In genomic region chr14:44961730-44962572, GRCh38 we compare ENCODE assay signal across 1 cellular context.
TF ChIP-seq lines count a peak whose summit lies in the region.

A gene with protein sequence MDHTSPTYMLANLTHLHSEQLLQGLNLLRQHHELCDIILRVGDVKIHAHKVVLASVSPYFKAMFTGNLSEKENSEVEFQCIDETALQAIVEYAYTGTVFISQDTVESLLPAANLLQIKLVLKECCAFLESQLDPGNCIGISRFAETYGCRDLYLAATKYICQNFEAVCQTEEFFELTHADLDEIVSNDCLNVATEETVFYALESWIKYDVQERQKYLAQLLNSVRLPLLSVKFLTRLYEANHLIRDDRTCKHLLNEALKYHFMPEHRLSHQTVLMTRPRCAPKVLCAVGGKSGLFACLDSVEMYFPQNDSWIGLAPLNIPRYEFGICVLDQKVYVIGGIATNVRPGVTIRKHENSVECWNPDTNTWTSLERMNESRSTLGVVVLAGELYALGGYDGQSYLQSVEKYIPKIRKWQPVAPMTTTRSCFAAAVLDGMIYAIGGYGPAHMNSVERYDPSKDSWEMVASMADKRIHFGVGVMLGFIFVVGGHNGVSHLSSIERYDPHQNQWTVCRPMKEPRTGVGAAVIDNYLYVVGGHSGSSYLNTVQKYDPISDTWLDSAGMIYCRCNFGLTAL (minus strand): TSS chr14:44961947. CDS start chr14:44945928, 16,019 bp downstream.
Gene TOGARAM1 (plus strand): TSS chr14:44962190. CDS start chr14:44962422, 232 bp downstream.

TF ChIP-seq in HepG2, 621 proteins besides CTCF, POLR2A, EP300 and RAD21 (continued from another document and continues in another):
- TF ChIP-seq POGK (CRISPR knock-in tag; conservative IDR thresholded peaks at IDR 0.05) (peak; percentile 77), ZNF816 (CRISPR knock-in tag; IDR thresholded peaks at IDR 0.05; ENCODE audit: borderline replicate concordance) (peak; percentile 77; the same call in 1 of the 2 replicates), SRY (CRISPR knock-in tag; IDR thresholded peaks at IDR 0.05) (peak; percentile 81), ZUFSP (CRISPR knock-in tag; IDR thresholded peaks at IDR 0.05; ENCODE audit: borderline replicate concordance) (no peak), ZNF329 (CRISPR knock-in tag; IDR thresholded peaks at IDR 0.05; ENCODE audit: low read depth) (peak; percentile 21; the same call in 1 of the 2 replicates), ZNF572 (CRISPR knock-in tag; IDR thresholded peaks at IDR 0.05) (no peak), ZNF713 (CRISPR knock-in tag; IDR thresholded peaks at IDR 0.05) (peak; percentile 74; the same call in 1 of the 2 replicates), PHF8 (CRISPR knock-in tag; IDR thresholded peaks at IDR 0.05) (peak; percentile 78), SMC3 (IDR thresholded peaks at IDR 0.05; ENCODE audit: low read length) (no peak), ZFY (CRISPR knock-in tag; IDR thresholded peaks at IDR 0.05) (peak; percentile 94), HNF4G (IDR thresholded peaks at IDR 0.05; ENCODE audit: borderline replicate concordance, low read depth, low read length) (peak; percentile 74; the same call in 1 of the 2 replicates), HNF4G (CRISPR knock-in tag; IDR thresholded peaks at IDR 0.05; ENCODE audit: borderline replicate concordance, low read depth) (peak; percentile 61; the same call in 1 of the 2 replicates), ZNF350 (CRISPR knock-in tag; IDR thresholded peaks at IDR 0.05; ENCODE audit: borderline replicate concordance, low read depth) (no peak; the same call in 1 of the 2 replicates), KMT2B (CRISPR knock-in tag; IDR thresholded peaks at IDR 0.05) (peak; percentile 93), REL (CRISPR knock-in tag; conservative IDR thresholded peaks at IDR 0.05) (no peak), HNF1A (IDR thresholded peaks at IDR 0.05; ENCODE audit: low read depth) (no peak), HNF1A (CRISPR knock-in tag; IDR thresholded peaks at IDR 0.05; ENCODE audit: borderline replicate concordance) (0 out of 2 replicates have a peak, but pooled peaks have one; percentile 45), TERF1 (CRISPR knock-in tag; IDR thresholded peaks at IDR 0.05) (no peak), NCOA2 (CRISPR knock-in tag; IDR thresholded peaks at IDR 0.05) (no peak), NR2F1 (CRISPR knock-in tag; IDR thresholded peaks at IDR 0.05) (peak; percentile 63 to 82), ZNF224 (CRISPR knock-in tag; IDR thresholded peaks at IDR 0.05) (0 out of 2 replicates have a peak, but pooled peaks have one; percentile 57), CREB1 (IDR thresholded peaks at IDR 0.05) (peak; percentile 91), CREB1 (CRISPR knock-in tag; IDR thresholded peaks at IDR 0.05) (peak; percentile 97), TFE3 (CRISPR knock-in tag; IDR thresholded peaks at IDR 0.05) (peak; percentile 89)
- TF ChIP-seq, protein P1, sequence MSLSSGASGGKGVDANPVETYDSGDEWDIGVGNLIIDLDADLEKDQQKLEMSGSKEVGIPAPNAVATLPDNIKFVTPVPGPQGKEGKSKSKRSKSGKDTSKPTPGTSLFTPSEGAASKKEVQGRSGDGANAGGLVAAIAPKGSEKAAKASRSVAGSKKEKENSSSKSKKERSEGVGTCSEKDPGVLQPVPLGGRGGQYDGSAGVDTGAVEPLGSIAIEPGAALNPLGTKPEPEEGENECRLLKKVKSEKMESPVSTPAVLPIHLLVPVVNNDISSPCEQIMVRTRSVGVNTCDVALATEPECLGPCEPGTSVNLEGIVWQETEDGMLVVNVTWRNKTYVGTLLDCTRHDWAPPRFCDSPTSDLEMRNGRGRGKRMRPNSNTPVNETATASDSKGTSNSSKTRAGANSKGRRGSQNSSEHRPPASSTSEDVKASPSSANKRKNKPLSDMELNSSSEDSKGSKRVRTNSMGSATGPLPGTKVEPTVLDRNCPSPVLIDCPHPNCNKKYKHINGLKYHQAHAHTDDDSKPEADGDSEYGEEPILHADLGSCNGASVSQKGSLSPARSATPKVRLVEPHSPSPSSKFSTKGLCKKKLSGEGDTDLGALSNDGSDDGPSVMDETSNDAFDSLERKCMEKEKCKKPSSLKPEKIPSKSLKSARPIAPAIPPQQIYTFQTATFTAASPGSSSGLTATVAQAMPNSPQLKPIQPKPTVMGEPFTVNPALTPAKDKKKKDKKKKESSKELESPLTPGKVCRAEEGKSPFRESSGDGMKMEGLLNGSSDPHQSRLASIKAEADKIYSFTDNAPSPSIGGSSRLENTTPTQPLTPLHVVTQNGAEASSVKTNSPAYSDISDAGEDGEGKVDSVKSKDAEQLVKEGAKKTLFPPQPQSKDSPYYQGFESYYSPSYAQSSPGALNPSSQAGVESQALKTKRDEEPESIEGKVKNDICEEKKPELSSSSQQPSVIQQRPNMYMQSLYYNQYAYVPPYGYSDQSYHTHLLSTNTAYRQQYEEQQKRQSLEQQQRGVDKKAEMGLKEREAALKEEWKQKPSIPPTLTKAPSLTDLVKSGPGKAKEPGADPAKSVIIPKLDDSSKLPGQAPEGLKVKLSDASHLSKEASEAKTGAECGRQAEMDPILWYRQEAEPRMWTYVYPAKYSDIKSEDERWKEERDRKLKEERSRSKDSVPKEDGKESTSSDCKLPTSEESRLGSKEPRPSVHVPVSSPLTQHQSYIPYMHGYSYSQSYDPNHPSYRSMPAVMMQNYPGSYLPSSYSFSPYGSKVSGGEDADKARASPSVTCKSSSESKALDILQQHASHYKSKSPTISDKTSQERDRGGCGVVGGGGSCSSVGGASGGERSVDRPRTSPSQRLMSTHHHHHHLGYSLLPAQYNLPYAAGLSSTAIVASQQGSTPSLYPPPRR (CRISPR knock-in tag; IDR thresholded peaks at IDR 0.05; ENCODE audit: borderline replicate concordance), result peak; percentile 56; the same call in 1 of the 2 replicates
- TF ChIP-seq, protein P2, sequence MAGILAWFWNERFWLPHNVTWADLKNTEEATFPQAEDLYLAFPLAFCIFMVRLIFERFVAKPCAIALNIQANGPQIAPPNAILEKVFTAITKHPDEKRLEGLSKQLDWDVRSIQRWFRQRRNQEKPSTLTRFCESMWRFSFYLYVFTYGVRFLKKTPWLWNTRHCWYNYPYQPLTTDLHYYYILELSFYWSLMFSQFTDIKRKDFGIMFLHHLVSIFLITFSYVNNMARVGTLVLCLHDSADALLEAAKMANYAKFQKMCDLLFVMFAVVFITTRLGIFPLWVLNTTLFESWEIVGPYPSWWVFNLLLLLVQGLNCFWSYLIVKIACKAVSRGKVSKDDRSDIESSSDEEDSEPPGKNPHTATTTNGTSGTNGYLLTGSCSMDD (CRISPR knock-in tag; IDR thresholded peaks at IDR 0.05), result no peak
- TF ChIP-seq, protein P3, sequence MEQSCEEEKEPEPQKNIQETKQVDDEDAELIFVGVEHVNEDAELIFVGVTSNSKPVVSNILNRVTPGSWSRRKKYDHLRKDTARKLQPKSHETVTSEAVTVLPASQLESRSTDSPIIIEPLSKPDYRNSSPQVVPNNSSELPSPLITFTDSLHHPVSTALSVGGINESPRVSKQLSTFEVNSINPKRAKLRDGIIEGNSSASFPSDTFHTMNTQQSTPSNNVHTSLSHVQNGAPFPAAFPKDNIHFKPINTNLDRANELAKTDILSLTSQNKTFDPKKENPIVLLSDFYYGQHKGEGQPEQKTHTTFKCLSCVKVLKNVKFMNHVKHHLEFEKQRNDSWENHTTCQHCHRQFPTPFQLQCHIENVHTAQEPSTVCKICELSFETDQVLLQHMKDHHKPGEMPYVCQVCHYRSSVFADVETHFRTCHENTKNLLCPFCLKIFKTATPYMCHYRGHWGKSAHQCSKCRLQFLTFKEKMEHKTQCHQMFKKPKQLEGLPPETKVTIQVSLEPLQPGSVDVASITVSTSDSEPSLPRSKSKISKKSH (CRISPR knock-in tag; IDR thresholded peaks at IDR 0.05; ENCODE audit: borderline replicate concordance), result peak; percentile 66; the same call in 1 of the 2 replicates
- TF ChIP-seq, protein P4, sequence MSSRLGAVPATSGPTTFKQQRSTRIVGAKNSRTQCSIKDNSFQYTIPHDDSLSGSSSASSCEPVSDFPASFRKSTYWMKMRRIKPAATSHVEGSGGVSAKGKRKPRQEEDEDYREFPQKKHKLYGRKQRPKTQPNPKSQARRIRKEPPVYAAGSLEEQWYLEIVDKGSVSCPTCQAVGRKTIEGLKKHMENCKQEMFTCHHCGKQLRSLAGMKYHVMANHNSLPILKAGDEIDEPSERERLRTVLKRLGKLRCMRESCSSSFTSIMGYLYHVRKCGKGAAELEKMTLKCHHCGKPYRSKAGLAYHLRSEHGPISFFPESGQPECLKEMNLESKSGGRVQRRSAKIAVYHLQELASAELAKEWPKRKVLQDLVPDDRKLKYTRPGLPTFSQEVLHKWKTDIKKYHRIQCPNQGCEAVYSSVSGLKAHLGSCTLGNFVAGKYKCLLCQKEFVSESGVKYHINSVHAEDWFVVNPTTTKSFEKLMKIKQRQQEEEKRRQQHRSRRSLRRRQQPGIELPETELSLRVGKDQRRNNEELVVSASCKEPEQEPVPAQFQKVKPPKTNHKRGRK (CRISPR knock-in tag; IDR thresholded peaks at IDR 0.05), result no peak
